1 cellular context compared by ENCODE assay signal in genomic region chr2:109333414-109334194, GRCh38.
TF ChIP-seq lines count a peak whose summit lies in the region.

No MANE protein-coding gene starts in this region.

TF ChIP-seq in GM12878, 131 proteins besides CTCF, POLR2A, EP300 and RAD21 (continued from another document):
- TF ChIP-seq ZBTB40 (IDR thresholded peaks at IDR 0.05; ENCODE audit: borderline replicate concordance) = peak; percentile 76
- no peak for TF ChIP-seq CEBPZ (IDR thresholded peaks at IDR 0.05; ENCODE audit: low read depth, low read length)
- peak in 1 of 2 experiments; percentile 39; a peak in 2 of 4 replicates for TF ChIP-seq IKZF2 (IDR thresholded peaks at IDR 0.05)
- 0 out of 2 replicates have a peak, but pooled peaks have one; percentile 27 for TF ChIP-seq RELB (IDR thresholded peaks at IDR 0.05; ENCODE audit: low read depth)
- TF ChIP-seq REST (IDR thresholded peaks at IDR 0.05; ENCODE audit: low read depth, low read length) = no peak
- TF ChIP-seq SPI1 (IDR thresholded peaks at IDR 0.05; ENCODE audit: borderline replicate concordance, insufficient read depth, low read depth, low read length) = peak; percentile 89; the same call in 1 of the 2 replicates
- no peak for TF ChIP-seq PML (IDR thresholded peaks at IDR 0.05; ENCODE audit: low read length)
- TF ChIP-seq MTA2 (IDR thresholded peaks at IDR 0.05; ENCODE audit: low read depth) = 0 out of 2 replicates have a peak, but pooled peaks have one; percentile 38
